Comparison of ENCODE assay signal across 1 cellular context in genomic region chr10:22611425-22612111, GRCh38.
TF ChIP-seq lines count a peak whose summit lies in the region.

No MANE protein-coding gene starts in this region.

TF ChIP-seq in GM12878, 131 proteins besides CTCF, POLR2A, EP300 and RAD21 (continued from another document):
- TF ChIP-seq ZNF592 (IDR thresholded peaks at IDR 0.05) (no peak), FOS (IDR thresholded peaks at IDR 0.05; ENCODE audit: borderline replicate concordance, extremely low read depth, insufficient read length) (no peak), BMI1 (IDR thresholded peaks at IDR 0.05; ENCODE audit: borderline replicate concordance) (no peak), BCL11A (IDR thresholded peaks at IDR 0.05; ENCODE audit: low read depth, low read length) (no peak), HCFC1 (IDR thresholded peaks at IDR 0.05; ENCODE audit: low read length) (no peak), SKIL (IDR thresholded peaks at IDR 0.05; ENCODE audit: low read depth, poor library complexity, severe bottlenecking) (no peak), SMC3 (IDR thresholded peaks at IDR 0.05; ENCODE audit: borderline replicate concordance, low read length) (no peak)
